In genomic region chr1:240888787-240889048, GRCh38 we compare ENCODE assay signal across 25 cellular contexts.
"Had no signal": no experiment of that assay in that cellular context is flagged by ENCODE, and none has a peak within 500 bp of the region (broad histone marks: within the 10 kb centered on the region; RNA-seq: fewer than 3 reads in every experiment).

No MANE protein-coding gene starts in this region.

- H3K4me1 ChIP-seq: colonic mucosa, gastrocnemius medialis, pancreas, right atrium auricular region, spleen, suprapubic skin, transverse colon, vagina had no signal

- H3K36me3 Mint-ChIP-seq: memory B cell; naive B cell; natural killer cell treated with Interleukin-12 subunit alpha and Interleukin-12 subunit beta and Interleukin-15 and Interleukin-18, amount 100 ng/mL, for 72 hours; stimulated activated naive B cell treated with anti-CD40 and anti-IgM and Interleukin-4, amounts not matched to agents 10 μg/mL and 1 μg/mL and 100 μg/mL, for 72 hours had no signal

- H3K9me3 ChIP-seq: colonic mucosa, gastrocnemius medialis, neutrophil, pancreas, right atrium auricular region, spleen, suprapubic skin, transverse colon, vagina had no signal

- H3K4me1 Mint-ChIP-seq: memory B cell; naive B cell; neural crest cell; stimulated activated naive B cell treated with anti-CD40 and anti-IgM and Interleukin-4, amounts not matched to agents 10 μg/mL and 1 μg/mL and 100 μg/mL, for 72 hours had no signal

- H3K27ac Mint-ChIP-seq: dendritic cell treated with granulocyte-macrophage colony-stimulating factor and Interleukin-4, amounts not matched to agents 40 ng/mL and 50 ng/mL, for 4 days; endodermal cell; memory B cell; naive B cell; natural killer cell treated with Interleukin-12 subunit alpha and Interleukin-12 subunit beta and Interleukin-15 and Interleukin-18, amount 100 ng/mL, for 72 hours; progenitor cell of endocrine pancreas; stimulated activated naive B cell treated with anti-CD40 and anti-IgM and Interleukin-4, amounts not matched to agents 10 μg/mL and 1 μg/mL and 100 μg/mL, for 72 hours; stimulated activated naive CD8-positive, alpha-beta T cell treated with anti-CD3 and anti-CD28 coated beads, Interleukin-15, Interleukin-2, amounts not matched to agents 100 ng/mL and 50 ng/mL, for 24 hours had no signal

- H3K4me3 Mint-ChIP-seq: dendritic cell treated with granulocyte-macrophage colony-stimulating factor and Interleukin-4, amounts not matched to agents 40 ng/mL and 50 ng/mL, for 4 days; endodermal cell; memory B cell; naive B cell; natural killer cell treated with Interleukin-12 subunit alpha and Interleukin-12 subunit beta and Interleukin-15 and Interleukin-18, amount 100 ng/mL, for 72 hours; neural crest cell; stimulated activated naive B cell treated with anti-CD40 and anti-IgM and Interleukin-4, amounts not matched to agents 10 μg/mL and 1 μg/mL and 100 μg/mL, for 72 hours; stimulated activated naive CD8-positive, alpha-beta T cell treated with anti-CD3 and anti-CD28 coated beads, Interleukin-15, Interleukin-2, amounts not matched to agents 100 ng/mL and 50 ng/mL, for 24 hours had no signal

- H3K9me3 Mint-ChIP-seq: endodermal cell, neural crest cell had no signal

- H3K27me3 Mint-ChIP-seq: dendritic cell treated with granulocyte-macrophage colony-stimulating factor and Interleukin-4, amounts not matched to agents 40 ng/mL and 50 ng/mL, for 4 days; memory B cell; naive B cell; natural killer cell treated with Interleukin-12 subunit alpha and Interleukin-12 subunit beta and Interleukin-15 and Interleukin-18, amount 100 ng/mL, for 72 hours; progenitor cell of endocrine pancreas; stimulated activated naive B cell treated with anti-CD40 and anti-IgM and Interleukin-4, amounts not matched to agents 10 μg/mL and 1 μg/mL and 100 μg/mL, for 72 hours; stimulated activated naive CD8-positive, alpha-beta T cell treated with anti-CD3 and anti-CD28 coated beads, Interleukin-15, Interleukin-2, amounts not matched to agents 100 ng/mL and 50 ng/mL, for 24 hours had no signal

- H3K4me3 ChIP-seq: colonic mucosa, gastrocnemius medialis, lung, pancreas, right atrium auricular region, spleen, suprapubic skin, transverse colon, vagina had no signal

- ATAC-seq: esophagus mucosa; gastrocnemius medialis; natural killer cell treated with Interleukin-12 subunit alpha and Interleukin-12 subunit beta and Interleukin-15 and Interleukin-18, amount 100 ng/mL, for 72 hours; sciatic nerve had no signal

- H3K27me3 ChIP-seq: colonic mucosa, gastrocnemius medialis, neutrophil, pancreas, right atrium auricular region, spleen, suprapubic skin, transverse colon, vagina had no signal

- FAIRE-seq: keratinocyte, pancreas had no signal

- H3K36me3 ChIP-seq: colonic mucosa, gastrocnemius medialis, neutrophil, pancreas, right atrium auricular region, spleen, suprapubic skin, transverse colon, vagina had no signal

- H3K27ac ChIP-seq: colonic mucosa, epithelial cell of prostate, gastrocnemius medialis, neutrophil, pancreas, right atrium auricular region, spleen, suprapubic skin, transverse colon, vagina had no signal

- DNase-seq: colonic mucosa; effector CD8-positive, alpha-beta T cell; foreskin fibroblast; gastrocnemius medialis; naive B cell; spleen; transverse colon had no signal
